ENCODE assay signal across 12 cellular contexts in genomic region chr1:161388639-161389038, GRCh38. TPM values are rescaled to one million over a fixed set of nuclear protein-coding genes. Genes with fewer than 3 reads are reported as not detected.
DNase-seq lines count a peak whose midpoint lies in the region; ATAC-seq and TF ChIP-seq lines count a peak whose summit lies in the region.
"Had no signal": no experiment of that assay in that cellular context is flagged by ENCODE, and none has a peak within 500 bp of the region (broad histone marks: within the 10 kb centered on the region; RNA-seq: fewer than 3 reads in every experiment).

No MANE protein-coding gene starts in this region.

- H3K4me3 ChIP-seq in tibial artery, result no peak overlapping the region

- peaks cover 4% of the 10 kb centered on the region for H3K27me3 Mint-ChIP-seq in activated naive CD4-positive, alpha-beta T cell treated with anti-CD3 and anti-CD28 coated beads, Interleukin-2, amount 10 ng/mL, durations not matched to agents 7 days and 5 days
- no peaks in the 10 kb centered on the region for H3K27me3 Mint-ChIP-seq in activated CD8-positive, alpha-beta T cell treated with anti-CD3 and anti-CD28 coated beads, Interleukin-2, amount 10 ng/mL, durations not matched to agents 7 days and 5 days (ENCODE audit: low read depth)

- H3K9me3 Mint-ChIP-seq in activated naive CD4-positive, alpha-beta T cell treated with anti-CD3 and anti-CD28 coated beads, Interleukin-2, amount 10 ng/mL, durations not matched to agents 7 days and 5 days, result no peaks in the 10 kb centered on the region
- no peaks in the 10 kb centered on the region for H3K9me3 Mint-ChIP-seq in activated CD8-positive, alpha-beta T cell treated with anti-CD3 and anti-CD28 coated beads, Interleukin-2, amount 10 ng/mL, durations not matched to agents 7 days and 5 days (ENCODE audit: insufficient read depth)

- peak overlapping the region; percentile 89 for H3K4me3 Mint-ChIP-seq in activated naive CD4-positive, alpha-beta T cell treated with anti-CD3 and anti-CD28 coated beads, Interleukin-2, amount 10 ng/mL, durations not matched to agents 7 days and 5 days
- peak overlapping the region; percentile 89 for H3K4me3 Mint-ChIP-seq in activated CD8-positive, alpha-beta T cell treated with anti-CD3 and anti-CD28 coated beads, Interleukin-2, amount 10 ng/mL, durations not matched to agents 7 days and 5 days

- H3K4me1 ChIP-seq in tibial artery, result peaks cover 0 to 11% (median 5%) of the 10 kb centered on the region in 4 donors

- intact Hi-C loops in tibial artery (cut with DNase I; ENCODE audit: low total_unique reads), result no loop called here

- H3K27ac Mint-ChIP-seq in activated naive CD4-positive, alpha-beta T cell treated with anti-CD3 and anti-CD28 coated beads, Interleukin-2, amount 10 ng/mL, durations not matched to agents 7 days and 5 days, result peak overlapping the region; percentile 95
- H3K27ac Mint-ChIP-seq in activated CD8-positive, alpha-beta T cell treated with anti-CD3 and anti-CD28 coated beads, Interleukin-2, amount 10 ng/mL, durations not matched to agents 7 days and 5 days, result peak overlapping the region; percentile 55

- POLR2A ChIA-PET in activated CD8-positive, alpha-beta T cell treated with anti-CD3 and anti-CD28 coated beads, Interleukin-2, amount 10 ng/mL, durations not matched to agents 7 days and 5 days (lab: Charles Lee), result interaction anchor here (0.6 to 1.8 kb wide), 4 partner anchors 11 to 871 kb away, joined by 4 to 9 read pairs (median 7); partner anchors contain the start of genes NDUFS2 and TOMM40L

- ATAC-seq in activated CD8-positive, alpha-beta T cell treated with anti-CD3 and anti-CD28 coated beads, Interleukin-2, amount 10 ng/mL, durations not matched to agents 7 days and 5 days, result no peak
- no peak for ATAC-seq in GM21515 (IDR thresholded peaks at IDR 0.05; ENCODE audit: unreplicated experiment)

- no peak for DNase-seq in activated naive CD4-positive, alpha-beta T cell treated with anti-CD3 and anti-CD28 coated beads, Interleukin-2, amount 10 ng/mL, durations not matched to agents 7 days and 5 days
- no peak for DNase-seq in activated naive CD4-positive, alpha-beta T cell treated with Interleukin-2 at 50 U/mL for 16 hours
- no peak for DNase-seq in activated CD8-positive, alpha-beta T cell treated with anti-CD3 and anti-CD28 coated beads, Interleukin-2, amount 10 ng/mL, durations not matched to agents 7 days and 5 days
- DNase-seq in iPS-NIHi7 (ENCODE audit: extremely low spot score), result peak; percentile 27
- no peak for DNase-seq in tibial artery
- DNase-seq in activated effector memory CD4-positive, alpha-beta T cell treated with Interleukin-2 at 50 U/mL for 16 hours, result no peak
- DNase-seq in central memory CD4-positive, alpha-beta T cell, result no peak
- DNase-seq: caudate nucleus, NCI-H1092, NCI-H774 had no signal

- peak overlapping the region; percentile 89 to 92 for H3K27ac ChIP-seq in tibial artery

- CTCF ChIA-PET in activated naive CD4-positive, alpha-beta T cell treated with anti-CD3 and anti-CD28 coated beads, Interleukin-2, amount 10 ng/mL, durations not matched to agents 7 days and 5 days (lab: Charles Lee), result interaction anchor here (2.0 kb wide), 1 partner anchor 163 kb away, joined by 10 read pairs; the partner anchor contains the start of gene TOMM40L
- CTCF ChIA-PET in activated CD8-positive, alpha-beta T cell treated with anti-CD3 and anti-CD28 coated beads, Interleukin-2, amount 10 ng/mL, durations not matched to agents 7 days and 5 days (lab: Charles Lee), result interaction anchor here (1.3 to 2.5 kb wide), 6 partner anchors 12 to 223 kb away, joined by 3 to 10 read pairs (median 4); partner anchors contain the start of genes NDUFS2, PPOX and TOMM40L

- peaks cover 1% of the 10 kb centered on the region for H3K36me3 Mint-ChIP-seq in activated naive CD4-positive, alpha-beta T cell treated with anti-CD3 and anti-CD28 coated beads, Interleukin-2, amount 10 ng/mL, durations not matched to agents 7 days and 5 days
- H3K36me3 Mint-ChIP-seq in activated CD8-positive, alpha-beta T cell treated with anti-CD3 and anti-CD28 coated beads, Interleukin-2, amount 10 ng/mL, durations not matched to agents 7 days and 5 days (ENCODE audit: low read depth), result peaks cover 4% of the 10 kb centered on the region

- H3K4me1 Mint-ChIP-seq in activated naive CD4-positive, alpha-beta T cell treated with anti-CD3 and anti-CD28 coated beads, Interleukin-2, amount 10 ng/mL, durations not matched to agents 7 days and 5 days, result peaks cover 52% of the 10 kb centered on the region
- H3K4me1 Mint-ChIP-seq in activated CD8-positive, alpha-beta T cell treated with anti-CD3 and anti-CD28 coated beads, Interleukin-2, amount 10 ng/mL, durations not matched to agents 7 days and 5 days (ENCODE audit: low read depth), result peaks cover 38% of the 10 kb centered on the region

- TF ChIP-seq CTCF in tibial artery (IDR thresholded peaks at IDR 0.05), result no peak

- H3K36me3 ChIP-seq in tibial artery, result no peaks in the 10 kb centered on the region

- no peaks in the 10 kb centered on the region for H3K27me3 ChIP-seq in tibial artery

- H3K9me3 ChIP-seq in tibial artery, result no peaks in the 10 kb centered on the region

RNA-seq across cellular contexts. Expression of gene CFAP126, which starts 21.0 kb away (rescaled TPM):
- total RNA-seq in activated CD8-positive, alpha-beta T cell treated with anti-CD3 and anti-CD28 coated beads, Interleukin-2, amount 10 ng/mL, durations not matched to agents 7 days and 5 days, result not detected
- total RNA-seq: kidney epithelial cell had no signal
